Comparison of ENCODE assay signal across 8 cellular contexts in genomic region chr3:179148446-179149238, GRCh38. TPM values are rescaled to one million over a fixed set of nuclear protein-coding genes. Genes with fewer than 3 reads are reported as not detected.
DNase-seq lines count a peak whose midpoint lies in the region; ATAC-seq, FAIRE-seq and TF ChIP-seq lines count a peak whose summit lies in the region.

No MANE protein-coding gene starts in this region.

- ATAC-seq in GM21723 (IDR thresholded peaks at IDR 0.05; ENCODE audit: unreplicated experiment) (peak; percentile 24), sciatic nerve (peak; percentile 4)

- H4K20me1 ChIP-seq in astrocyte (ENCODE audit: insufficient read depth, low read length): peaks cover 28% of the 10 kb centered on the region

- no peaks in the 10 kb centered on the region for H3K27me3 Mint-ChIP-seq in astrocyte (ENCODE audit: low read depth, unreplicated experiment)

- H3K9me3 Mint-ChIP-seq in astrocyte (ENCODE audit: unreplicated experiment): no peaks in the 10 kb centered on the region

- peak overlapping the region; percentile 89 for H3K9ac ChIP-seq in astrocyte (ENCODE audit: low read length)

- H2AFZ ChIP-seq in astrocyte (ENCODE audit: low read depth, low read length): peak overlapping the region; percentile 80

- H3K79me2 ChIP-seq in astrocyte (ENCODE audit: insufficient read depth, low read length): peaks cover 52% of the 10 kb centered on the region

- H3K36me3 ChIP-seq in astrocyte (ENCODE audit: insufficient read depth, low read length): no peaks in the 10 kb centered on the region

- peaks cover 19% of the 10 kb centered on the region for H3K4me1 Mint-ChIP-seq in astrocyte (ENCODE audit: low read depth, unreplicated experiment)

- no peaks in the 10 kb centered on the region for H3K4me1 ChIP-seq in astrocyte (ENCODE audit: insufficient read depth, low read length)

- TF ChIP-seq CTCF in astrocyte (IDR thresholded peaks at IDR 0.05; ENCODE audit: insufficient read depth, low read depth, low read length): no peak

- peak overlapping the region; percentile 97 for H3K4me3 Mint-ChIP-seq in astrocyte (ENCODE audit: unreplicated experiment)

- H3K27me3 ChIP-seq in astrocyte (ENCODE audit: insufficient read depth, low read length): no peaks in the 10 kb centered on the region

- H3K4me2 ChIP-seq in astrocyte (ENCODE audit: low read length): peak overlapping the region; percentile 94

- H3K27ac ChIP-seq in astrocyte (ENCODE audit: low read depth, low read length): peak overlapping the region; percentile 88

- no peaks in the 10 kb centered on the region for H3K9me3 ChIP-seq in astrocyte (ENCODE audit: insufficient read depth, low read depth, low read length)

- FAIRE-seq in astrocyte (lab: Jason Lieb, UNC): no peak

- no peaks in the 10 kb centered on the region for H3K36me3 Mint-ChIP-seq in astrocyte (ENCODE audit: low read depth, unreplicated experiment)

- intact Hi-C loops in sciatic nerve (cut with DNase I): loop anchor here (10.0 kb wide), 1 partner anchor 166 kb away; no protein-coding TSS in a partner anchor

- H3K4me3 ChIP-seq in Jurkat, Clone E6-1 (ENCODE audit: low read length): peak overlapping the region; percentile 86
- peak overlapping the region; percentile 97 for H3K4me3 ChIP-seq in astrocyte (ENCODE audit: insufficient read depth, low read depth, low read length)

- peak overlapping the region; percentile 91 for H3K27ac Mint-ChIP-seq in astrocyte (ENCODE audit: unreplicated experiment)

- DNase-seq in GM03348 (ENCODE audit: low spot score): peak; percentile 71
- peak; percentile 62 for DNase-seq in Jurkat, Clone E6-1 (ENCODE audit: low read depth, low spot score)
- DNase-seq in T-helper 22 cell (ENCODE audit: low read depth): peak; percentile 62
- DNase-seq in astrocyte (ENCODE audit: low read depth): peak; percentile 23
- peak in 36 of 51 donors; percentile 14 to 72 (median 48) for DNase-seq in hypothalamus (lab: John Stamatoyannopoulos, UW)
- peak; percentile 67 for DNase-seq in sciatic nerve (ENCODE audit: low spot score)
- no peak for DNase-seq in epidermal melanocyte (ENCODE audit: insufficient read length, low spot score)

RNA-seq across cellular contexts. Expression of gene PIK3CA, which starts 0.5 kb away (rescaled TPM):
- 12.8 TPM for polyA plus RNA-seq in Jurkat, Clone E6-1 (2012; ENCODE audit: insufficient read depth, insufficient read length)
- total RNA-seq in astrocyte (28.0 and 29.7 TPM in 2 replicates), sciatic nerve (41.0 TPM)
